Comparison of ENCODE assay signal across 25 cellular contexts in the genomic region with DNA sequence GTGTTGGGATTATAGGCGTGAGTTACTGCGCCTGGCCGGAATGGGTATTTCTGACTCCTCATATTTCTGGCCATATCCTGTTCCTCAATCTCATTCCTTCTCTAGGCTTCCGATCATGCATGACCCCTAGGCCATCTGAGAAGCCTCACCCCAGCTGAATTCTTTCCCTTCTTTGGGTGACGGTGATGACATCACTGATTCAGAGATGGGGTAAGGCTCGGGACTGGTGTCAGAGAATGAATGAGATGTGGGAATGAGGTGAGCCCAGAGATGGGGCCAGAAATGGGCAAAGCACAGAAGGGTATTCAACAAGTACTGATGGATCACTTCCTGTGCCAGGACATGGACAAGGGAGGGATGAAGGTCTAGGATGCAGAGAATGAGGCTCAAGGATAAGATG. TPM values are rescaled to one million over a fixed set of nuclear protein-coding genes. Genes with fewer than 3 reads are reported as not detected.
A peak's percentile ranks its signal among the peaks of the same experiment; 100 is the strongest.
DNase-seq lines count a peak whose midpoint lies in the region; ATAC-seq, FAIRE-seq and TF ChIP-seq lines count a peak whose summit lies in the region.
"Had no signal": no experiment of that assay in that cellular context is flagged by ENCODE, and none has a peak within 500 bp of the region (broad histone marks: within the 10 kb centered on the region; RNA-seq: fewer than 3 reads in every experiment).

No MANE protein-coding gene starts in this region.

- H3K79me2 ChIP-seq in K562 (ENCODE audit: control insufficient read depth, insufficient read depth, low read length) (no peaks in the 10 kb centered on the region), GM23248 (ENCODE audit: insufficient read depth) (no peaks in the 10 kb centered on the region)

- intact Hi-C loops in K562 (cut with micrococcal nuclease), result no loop called here

- H3K4me3 ChIP-seq in HEK293 (ENCODE audit: low read depth, low read length), result no peak overlapping the region
- no peak overlapping the region for H3K4me3 ChIP-seq in K562
- H3K4me3 ChIP-seq in CD8-positive, alpha-beta memory T cell (ENCODE audit: low read length), result no peak overlapping the region
- H3K4me3 ChIP-seq in GM23248, result no peak overlapping the region
- H3K4me3 ChIP-seq: A549; BLaER1 treated with 17β-estradiol and CSF1 and Interleukin-3, amounts not matched to agents 10 nM and 100 nM; HAP-1 had no signal

- peaks cover 21% of the 10 kb centered on the region for H3K27me3 Mint-ChIP-seq in osteocyte (ENCODE audit: unreplicated experiment)
- H3K27me3 Mint-ChIP-seq in CD8-positive, alpha-beta memory T cell, result peaks cover 4 to 12% of the 10 kb centered on the region in 2 donors

- no peak overlapping the region for H3K27ac Mint-ChIP-seq in osteocyte (ENCODE audit: unreplicated experiment)
- H3K27ac Mint-ChIP-seq in CD8-positive, alpha-beta memory T cell, result peak overlapping the region in 1 of 8 donors; percentile 7
- H3K27ac Mint-ChIP-seq: CD4-positive, alpha-beta T cell had no signal

- 10% methylated on average over 6 of the region's 6 CpGs for WGBS in K562 (ENCODE audit: insufficient coverage, low coverage, missing lambda C conversion rate)
- 79 to 81% methylated on average over 6 of the region's 6 CpGs for WGBS in GM23248 (ENCODE audit: low coverage in 1 of 2, low lambda C conversion rate in 2 of 2, missing lambda C conversion rate in 2 of 2), 2 experiments

- peaks cover 20 to 31% of the 10 kb centered on the region in 2 experiments; a peak in 4 of 5 replicates for H3K27me3 ChIP-seq in K562 (ENCODE audit: control insufficient read depth in 2 of 2, insufficient read depth in 2 of 2, low read length in 2 of 2)
- no peaks in the 10 kb centered on the region for H3K27me3 ChIP-seq in layer of hippocampus (ENCODE audit: control insufficient read depth, insufficient read depth, low read length)
- H3K27me3 ChIP-seq in foreskin keratinocyte, result no peaks in the 10 kb centered on the region
- no peaks in the 10 kb centered on the region for H3K27me3 ChIP-seq in CD8-positive, alpha-beta memory T cell (ENCODE audit: insufficient read depth, low read length, poor library complexity, severe bottlenecking)
- no peaks in the 10 kb centered on the region for H3K27me3 ChIP-seq in GM23248 (replicated peaks; ENCODE audit: insufficient read depth)
- H3K27me3 ChIP-seq: BE2C; BLaER1 treated with 17β-estradiol and CSF1 and Interleukin-3, amounts not matched to agents 10 nM and 100 nM had no signal

- H3K9ac ChIP-seq in K562 (ENCODE audit: insufficient read depth in 1 of 2, low read depth in 2 of 2, low read length in 2 of 2) (no peak overlapping the region), GM23248 (no peak overlapping the region)
- H3K9ac ChIP-seq: BLaER1 treated with 17β-estradiol and CSF1 and Interleukin-3, amounts not matched to agents 10 nM and 100 nM had no signal

- no TSS peak for BruUV-seq in K562 (replicated peaks; lab: Mats Ljungman, UMichigan)

- H3K4me1 Mint-ChIP-seq in osteocyte (ENCODE audit: unreplicated experiment), result no peaks in the 10 kb centered on the region
- no peaks in the 10 kb centered on the region for H3K4me1 Mint-ChIP-seq in CD8-positive, alpha-beta memory T cell

- peaks cover 3% of the 10 kb centered on the region; the same call in 1 of the 2 replicates for H4K20me1 ChIP-seq in K562 (replicated peaks; ENCODE audit: control insufficient read depth, insufficient read depth, low read length)
- no peaks in the 10 kb centered on the region for H4K20me1 ChIP-seq in GM23248 (ENCODE audit: insufficient read depth)
- H4K20me1 ChIP-seq: BLaER1 treated with 17β-estradiol and CSF1 and Interleukin-3, amounts not matched to agents 10 nM and 100 nM had no signal

- FAIRE-seq in K562 (lab: Jason Lieb, UNC), result no peak
- FAIRE-seq: A549, GM12891, GM18507, H54 had no signal

- H2AFZ ChIP-seq in K562 (ENCODE audit: low read depth, low read length) (no peak overlapping the region), GM23248 (no peak overlapping the region)

- no peaks in the 10 kb centered on the region for H3F3A ChIP-seq in GM23248 (ENCODE audit: insufficient read depth)

- CTCF ChIA-PET in HEK293 (lab: Yijun Ruan, JAX) (interaction anchor here (0.9 to 1.2 kb wide), 2 partner anchors 22 to 25 kb away, joined by 5 to 6 read pairs; no protein-coding TSS in a partner anchor), K562 (lab: Yijun Ruan, JAX; ENCODE audit: low intra/inter-chr PET ratio) (no interaction called here)
- CTCF ChIA-PET in CD8-positive, alpha-beta memory T cell (lab: Charles Lee), result interaction anchor here (1.2 kb wide), 1 partner anchor 22 kb away, joined by 3 read pairs; no protein-coding TSS in a partner anchor

- H3K4me1 ChIP-seq in HEK293 (ENCODE audit: control insufficient read depth, insufficient read depth, low read length) (no peaks in the 10 kb centered on the region), K562 (replicated peaks in 1 of 2; ENCODE audit: control insufficient read depth in 2 of 2, insufficient read depth in 2 of 2, low read length in 2 of 2) (no peaks in the 10 kb centered on the region), foreskin keratinocyte (no peaks in the 10 kb centered on the region), GM23248 (ENCODE audit: insufficient read depth) (no peaks in the 10 kb centered on the region)
- no peaks in the 10 kb centered on the region for H3K4me1 ChIP-seq in CD8-positive, alpha-beta memory T cell (ENCODE audit: insufficient read depth, low read length)
- H3K4me1 ChIP-seq: A549; BE2C; BLaER1 treated with 17β-estradiol and CSF1 and Interleukin-3, amounts not matched to agents 10 nM and 100 nM; HAP-1 had no signal

- no peaks in the 10 kb centered on the region for H3K36me3 Mint-ChIP-seq in osteocyte (ENCODE audit: unreplicated experiment)
- no peaks in the 10 kb centered on the region for H3K36me3 Mint-ChIP-seq in CD8-positive, alpha-beta memory T cell
- H3K36me3 Mint-ChIP-seq: CD14-positive monocyte had no signal

- no peaks in the 10 kb centered on the region for H3K9me1 ChIP-seq in K562 (ENCODE audit: control insufficient read depth, insufficient read depth, low read length)

- no peak for TF ChIP-seq EP300 in K562 (IDR thresholded peaks at IDR 0.05; ENCODE audit: low read length)

- no peak overlapping the region for H3K4me2 ChIP-seq in K562 (ENCODE audit: insufficient read depth, low read length)
- no peak overlapping the region for H3K4me2 ChIP-seq in GM23248 (ENCODE audit: unreplicated experiment)
- H3K4me2 ChIP-seq: A549; BLaER1 treated with 17β-estradiol and CSF1 and Interleukin-3, amounts not matched to agents 10 nM and 100 nM had no signal

- ATAC-seq in K562, result no peak
- no peak for ATAC-seq in foreskin keratinocyte
- ATAC-seq: A549 had no signal

- DNase-seq in K562 (ENCODE audit: extremely low read depth in 1 of 4, low spot score in 3 of 4) (peak in 1 of 4 experiments; percentile 5), osteocyte (ENCODE audit: extremely low spot score, unreplicated experiment) (peak; percentile 57), foreskin keratinocyte (no peak), GM23248 (no peak)
- no peak for DNase-seq in CD8-positive, alpha-beta memory T cell
- DNase-seq: 8988T; ACHN; AML-193; BE2C; Calu3; CD4-positive, alpha-beta T cell; COR-L47; DMS53; DMS79 treated with DMSO at 0.1 percent for 48 hours; GF-D8; GOT3 had no signal

- TF ChIP-seq CTCF in HEK293 (tag by site-specific recombination; IDR thresholded peaks at IDR 0.05), result no peak
- TF ChIP-seq CTCF in K562 (IDR thresholded peaks at IDR 0.05 in 2 of 3, conservative IDR thresholded peaks at IDR 0.05 in 1 of 3; ENCODE audit: insufficient read depth in 2 of 3, low read depth in 1 of 3, low read length in 3 of 3), result no peak
- TF ChIP-seq CTCF in osteocyte (IDR thresholded peaks at IDR 0.05), result no peak
- TF ChIP-seq CTCF in foreskin keratinocyte (conservative IDR thresholded peaks at IDR 0.05), result no peak

- TF ChIP-seq RAD21 in K562 (CRISPR knock-in tag; conservative IDR thresholded peaks at IDR 0.05 in 1 of 2, IDR thresholded peaks at IDR 0.05 in 1 of 2), result no peak

- no peaks in the 10 kb centered on the region for H3K9me3 Mint-ChIP-seq in osteocyte (ENCODE audit: unreplicated experiment)
- H3K9me3 Mint-ChIP-seq in CD8-positive, alpha-beta memory T cell, result no peaks in the 10 kb centered on the region
- H3K9me3 Mint-ChIP-seq: CD4-positive, alpha-beta T cell had no signal

- no peaks in the 10 kb centered on the region for H3K9me2 ChIP-seq in GM23248 (ENCODE audit: insufficient read depth)

- no peak for TF ChIP-seq POLR2A in K562 (conservative IDR thresholded peaks at IDR 0.05)

- H3K36me3 ChIP-seq in HEK293 (ENCODE audit: control insufficient read depth in 2 of 2, insufficient read depth in 1 of 2, low read length in 2 of 2), result no peaks in the 10 kb centered on the region
- H3K36me3 ChIP-seq in K562 (ENCODE audit: control insufficient read depth, insufficient read depth, low read length), result no peaks in the 10 kb centered on the region
- H3K36me3 ChIP-seq in CD8-positive, alpha-beta memory T cell (ENCODE audit: insufficient read depth, low read length), result no peaks in the 10 kb centered on the region
- H3K36me3 ChIP-seq in GM23248 (ENCODE audit: low read depth), result no peaks in the 10 kb centered on the region
- H3K36me3 ChIP-seq: BE2C; BLaER1 treated with 17β-estradiol and CSF1 and Interleukin-3, amounts not matched to agents 10 nM and 100 nM; HAP-1 had no signal

- in situ Hi-C loops in K562 (cut with MboI), result no loop called here
- in situ Hi-C loops in GM23248 (cut with MboI), result no loop called here

- POLR2A ChIA-PET in HEK293 (lab: Yijun Ruan, JAX), result no interaction called here
- POLR2A ChIA-PET in K562 (lab: Yijun Ruan, JAX), result interaction anchor here (1.3 kb wide), 1 partner anchor 14 kb away, joined by 3 read pairs; no protein-coding TSS in a partner anchor
- POLR2A ChIA-PET in CD8-positive, alpha-beta memory T cell (lab: Charles Lee), result no interaction called here

- H3K9me3 ChIP-seq in HEK293 (ENCODE audit: control insufficient read depth, insufficient read depth, low read depth, low read length) (no peaks in the 10 kb centered on the region), K562 (replicated peaks; ENCODE audit: control insufficient read depth, insufficient read depth, low read depth, low read length) (no peaks in the 10 kb centered on the region), GM23248 (ENCODE audit: low read depth) (no peaks in the 10 kb centered on the region)
- H3K9me3 ChIP-seq in CD8-positive, alpha-beta memory T cell (ENCODE audit: low read length), result no peaks in the 10 kb centered on the region
- H3K9me3 ChIP-seq: A549; BE2C; BLaER1 treated with 17β-estradiol and CSF1 and Interleukin-3, amounts not matched to agents 10 nM and 100 nM; HAP-1 had no signal

- H3K27ac ChIP-seq in HEK293 (ENCODE audit: extremely low read depth, low read depth, low read length) (no peak overlapping the region), K562 (ENCODE audit: extremely low read depth, low read depth, low read length) (no peak overlapping the region), layer of hippocampus (ENCODE audit: low read depth, low read length) (peak overlapping the region; percentile 19), foreskin keratinocyte (no peak overlapping the region), GM23248 (no peak overlapping the region)
- no peak overlapping the region for H3K27ac ChIP-seq in CD8-positive, alpha-beta memory T cell (ENCODE audit: low read depth, low read length)
- H3K27ac ChIP-seq: A549; BLaER1 treated with 17β-estradiol and CSF1 and Interleukin-3, amounts not matched to agents 10 nM and 100 nM had no signal

- H3K4me3 Mint-ChIP-seq in osteocyte (ENCODE audit: unreplicated experiment), result no peak overlapping the region
- no peak overlapping the region for H3K4me3 Mint-ChIP-seq in CD8-positive, alpha-beta memory T cell
- H3K4me3 Mint-ChIP-seq: CD14-positive monocyte; CD4-positive, alpha-beta T cell had no signal

RNA-seq across cellular contexts. Expression of a gene that starts 39.8 kb away (rescaled TPM):
- total RNA-seq in K562 (2011; cell fraction: chromatin; rRNA removed; ENCODE audit: low replicate concordance), result not detected in 2 replicates
- total RNA-seq in K562 (2011; cell fraction: nucleolus; rRNA removed), result not detected in 2 replicates
- not detected in 2 replicates for total RNA-seq in K562 (2011; cell fraction: nucleoplasm; rRNA removed)
- total RNA-seq in K562 (2014; rRNA removed), result not detected in 2 replicates
- total RNA-seq in K562 (2014; rRNA removed; fragmentation: Illumina TruSeq; extraction: Trizol), result not detected in 2 replicates
- not detected in 2 replicates for total RNA-seq in K562 (2015; rRNA removed; fragmentation: Illumina TruSeq; extraction: Trizol)
- not detected in 2 replicates for total RNA-seq in K562 (2021)
- not detected in 2 replicates for polyA plus RNA-seq in K562 (2011; rRNA removed)
- polyA plus RNA-seq in K562 (2011; cell fraction: cytosol; rRNA removed), result not detected in 2 replicates
- polyA plus RNA-seq in K562 (2011; cell fraction: nucleus; rRNA removed), result not detected in 2 replicates
- 0.01 TPM in 2 replicates for polyA plus RNA-seq in K562 (2012)
- polyA plus RNA-seq in K562 (2014; fragmentation: Illumina TruSeq; extraction: Trizol), result 0.01 TPM in 1 of 2 replicates, not detected in the other
- polyA plus RNA-seq in K562 (2014; fragmentation: Nextera tagmentation; extraction: Ambion mirVana), result not detected
- 0.03 TPM in 1 of 2 replicates, not detected in the other for polyA plus RNA-seq in K562 (2014; rRNA removed)
- not detected in 2 replicates for polyA minus RNA-seq in K562 (2011; rRNA and poly(A)+ RNA removed)
- polyA minus RNA-seq in K562 (2011; cell fraction: cytosol; rRNA and poly(A)+ RNA removed), result not detected in 2 replicates
- not detected in 2 replicates for polyA minus RNA-seq in K562 (2011; cell fraction: nucleus; rRNA and poly(A)+ RNA removed)
- total RNA-seq in osteocyte, result not detected in 2 replicates
- total RNA-seq in foreskin keratinocyte, result not detected in 2 replicates
- not detected in 2 replicates for polyA plus RNA-seq in foreskin keratinocyte
- total RNA-seq in CD8-positive, alpha-beta memory T cell, result under 1 TPM; 0.07 to 0.09 TPM
- polyA plus RNA-seq in CD8-positive, alpha-beta memory T cell, result not detected
- not detected in 2 replicates for total RNA-seq in GM23248 (2014; rRNA removed; shearing (Covaris generic))
- 0.04 TPM in 1 of 2 replicates, not detected in the other for polyA plus RNA-seq in GM23248 (2016; fragmentation: Nextera tagmentation; extraction: Ambion mirVana)
- total RNA-seq: CD4-positive, alpha-beta T cell had no signal
- polyA plus RNA-seq: CD14-positive monocyte had no signal
